Comparison of ENCODE assay signal across 12 cellular contexts in the genomic region with DNA sequence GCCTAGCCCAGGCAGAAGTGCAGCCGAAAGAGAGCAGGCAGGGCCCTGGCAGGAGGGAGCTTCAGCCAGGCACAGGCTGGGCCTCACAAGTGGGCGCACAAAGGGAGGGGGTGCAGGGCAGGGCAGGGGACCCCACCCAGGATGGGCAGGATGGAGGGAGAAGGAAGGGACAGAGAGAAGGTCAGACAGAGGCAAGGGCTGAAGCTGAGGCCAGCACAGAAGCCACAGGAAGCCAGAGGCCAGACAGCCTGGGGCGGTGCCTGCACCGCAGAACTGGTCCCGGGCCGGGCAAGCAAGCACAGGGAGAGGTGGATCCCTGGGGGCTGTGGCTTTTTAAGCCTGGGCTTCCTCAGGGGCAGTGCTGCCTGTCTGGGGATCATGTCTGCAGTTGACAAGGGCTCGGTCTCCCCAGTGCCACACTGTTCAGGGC. TPM values are rescaled to one million over a fixed set of nuclear protein-coding genes. Genes with fewer than 3 reads are reported as not detected.
DNase-seq lines count a peak whose midpoint lies in the region; ATAC-seq and TF ChIP-seq lines count a peak whose summit lies in the region.
"Had no signal": no experiment of that assay in that cellular context is flagged by ENCODE, and none has a peak within 500 bp of the region (broad histone marks: within the 10 kb centered on the region; RNA-seq: fewer than 3 reads in every experiment).

No MANE protein-coding gene starts in this region.

- H3K4me3 ChIP-seq in NB4 (ENCODE audit: low read depth, low read length) (no peak overlapping the region), choroid plexus epithelial cell (ENCODE audit: low read depth, low read length) (no peak overlapping the region)

- H3K9me3 Mint-ChIP-seq in natural killer cell: no peaks in the 10 kb centered on the region

- TF ChIP-seq CTCF in NB4 (IDR thresholded peaks at IDR 0.05; ENCODE audit: low read depth, low read length) (no peak), choroid plexus epithelial cell (conservative IDR thresholded peaks at IDR 0.05; ENCODE audit: low read depth, low read length) (no peak), natural killer cell (IDR thresholded peaks at IDR 0.05) (no peak)

- ATAC-seq in natural killer cell: no peak

- H3K27me3 Mint-ChIP-seq in natural killer cell (ENCODE audit: low read depth in 2 of 2): peaks cover 0 to 6% of the 10 kb centered on the region in 2 donors

- intact Hi-C loops in natural killer cell (cut with micrococcal nuclease): no loop called here
- intact Hi-C loops in head of caudate nucleus (cut with DNase I): no loop called here

- H3K36me3 Mint-ChIP-seq in natural killer cell: no peaks in the 10 kb centered on the region

- H3K4me3 Mint-ChIP-seq in natural killer cell: peak overlapping the region; percentile 74

- peaks cover 40 to 51% of the 10 kb centered on the region in 2 donors for H3K4me1 Mint-ChIP-seq in natural killer cell

- TF ChIP-seq POLR2A in NB4 (IDR thresholded peaks at IDR 0.05; ENCODE audit: extremely low read depth, insufficient read length): no peak

- peak; percentile 15 for DNase-seq in EH (ENCODE audit: low read depth)
- peak; percentile 59 for DNase-seq in NB4 (ENCODE audit: low read depth)
- peak; percentile 20 for DNase-seq in choroid plexus epithelial cell (ENCODE audit: low read depth)
- DNase-seq in natural killer cell: no peak
- no peak for DNase-seq in head of caudate nucleus
- no peak for DNase-seq in stimulated activated naive CD4-positive, alpha-beta T cell (lab: John Stamatoyannopoulos, UW)
- DNase-seq in Ammon's horn (ENCODE audit: low spot score): no peak
- DNase-seq in substantia nigra (lab: John Stamatoyannopoulos, UW): no peak
- DNase-seq: activated CD8-positive, alpha-beta memory T cell treated with anti-CD3 and anti-CD28 coated beads, Interleukin-2, amount 50 U/mL, for 48 hours; DMS79; NCI-H446 had no signal

- H3K27ac ChIP-seq in substantia nigra (ENCODE audit: low read depth, low read length, poor library complexity, severe bottlenecking): no peak overlapping the region

- H3K27ac Mint-ChIP-seq in natural killer cell: peak overlapping the region; percentile 76 to 85

RNA-seq across cellular contexts. Expression of a gene that starts 16.7 kb away (rescaled TPM):
- total RNA-seq in natural killer cell: 1 to 10 TPM; 2.6 to 5.9 (median 3.8) TPM

RNA-seq across cellular contexts. Expression of a gene that starts 16.8 kb away (rescaled TPM):
- 1 to 10 TPM; 4.4 to 4.6 (median 4.5) TPM for total RNA-seq in natural killer cell
- total RNA-seq: glomerular endothelial cell had no signal

RNA-seq across cellular contexts. Expression of a gene that starts 20.8 kb away (rescaled TPM):
- total RNA-seq in natural killer cell: 10 to 100 TPM; 50.6 to 60.5 (median 53.7) TPM

RNA-seq across cellular contexts. Expression of a gene that starts 29.4 kb away (rescaled TPM):
- under 1 TPM in 2 of 3 donors, not detected in 1; 0.39 to 0.60 TPM for total RNA-seq in natural killer cell
- total RNA-seq: glomerular endothelial cell had no signal

RNA-seq across cellular contexts. Expression of a gene that starts 40.8 kb away (rescaled TPM):
- total RNA-seq in natural killer cell: 1 to 10 TPM; 5.7 to 7.9 (median 5.9) TPM

Comparison
In these comparisons a context has a peak if more than half of its experiments do, and no peak if none do; other contexts are left out.
1. DNase-seq: peak in EH (single experiment), NB4 (single experiment) and choroid plexus epithelial cell (single experiment); none in natural killer cell (single experiment), head of caudate nucleus (0 of 42), stimulated activated naive CD4-positive, alpha-beta T cell (0 of 6), Ammon's horn (single experiment) and substantia nigra (0 of 49).